Comparison of ENCODE assay signal across 1 cellular context in the genomic region with DNA sequence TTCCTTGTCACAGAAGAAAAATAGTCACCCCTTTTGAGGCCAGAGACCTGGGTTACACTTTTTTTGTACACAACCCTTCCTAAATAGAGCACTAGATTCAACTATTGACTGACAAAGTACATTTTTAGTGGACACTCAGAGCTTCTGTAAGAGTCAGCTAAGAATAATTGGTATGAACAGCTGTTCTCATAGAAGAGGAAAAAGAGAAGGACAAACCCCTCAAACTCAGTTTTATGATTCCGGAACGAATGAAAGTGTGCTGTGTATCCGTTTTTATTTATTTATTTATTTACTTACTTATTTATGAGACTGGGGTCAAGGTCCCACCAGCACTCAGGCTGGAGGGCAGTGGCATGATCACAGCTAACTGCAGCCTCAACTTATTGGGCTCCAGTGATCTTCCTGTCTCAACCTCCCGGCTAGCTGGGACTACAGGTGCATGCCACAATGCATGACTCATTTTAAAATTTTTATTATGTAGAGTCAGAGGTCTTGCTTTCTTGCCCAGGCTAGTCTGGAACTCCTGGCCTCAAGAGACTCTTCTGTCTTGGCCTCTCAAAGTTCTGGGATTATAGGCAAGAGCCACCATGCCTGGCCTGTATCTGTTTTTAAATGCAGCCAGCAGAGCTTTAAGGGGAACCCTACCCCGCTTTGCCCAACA.
TF ChIP-seq lines count a peak whose summit lies in the region.

No MANE protein-coding gene starts in this region.

TF ChIP-seq in HepG2, 621 proteins besides CTCF, POLR2A, EP300 and RAD21 (continued from another document):
- TF ChIP-seq, protein P1, sequence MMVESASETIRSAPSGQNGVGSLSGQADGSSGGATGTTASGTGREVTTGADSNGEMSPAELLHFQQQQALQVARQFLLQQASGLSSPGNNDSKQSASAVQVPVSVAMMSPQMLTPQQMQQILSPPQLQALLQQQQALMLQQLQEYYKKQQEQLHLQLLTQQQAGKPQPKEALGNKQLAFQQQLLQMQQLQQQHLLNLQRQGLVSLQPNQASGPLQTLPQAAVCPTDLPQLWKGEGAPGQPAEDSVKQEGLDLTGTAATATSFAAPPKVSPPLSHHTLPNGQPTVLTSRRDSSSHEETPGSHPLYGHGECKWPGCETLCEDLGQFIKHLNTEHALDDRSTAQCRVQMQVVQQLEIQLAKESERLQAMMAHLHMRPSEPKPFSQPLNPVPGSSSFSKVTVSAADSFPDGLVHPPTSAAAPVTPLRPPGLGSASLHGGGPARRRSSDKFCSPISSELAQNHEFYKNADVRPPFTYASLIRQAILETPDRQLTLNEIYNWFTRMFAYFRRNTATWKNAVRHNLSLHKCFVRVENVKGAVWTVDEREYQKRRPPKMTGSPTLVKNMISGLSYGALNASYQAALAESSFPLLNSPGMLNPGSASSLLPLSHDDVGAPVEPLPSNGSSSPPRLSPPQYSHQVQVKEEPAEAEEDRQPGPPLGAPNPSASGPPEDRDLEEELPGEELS (CRISPR knock-in tag; IDR thresholded peaks at IDR 0.05): peak; percentile 45
- TF ChIP-seq PHB2 (IDR thresholded peaks at IDR 0.05; ENCODE audit: partially characterized antibody) (no peak), FIP1L1 (IDR thresholded peaks at IDR 0.05; ENCODE audit: borderline replicate concordance, insufficient read depth, low read depth, low read length) (no peak), HNRNPUL1 (IDR thresholded peaks at IDR 0.05; ENCODE audit: low read depth, low read length) (no peak), SALL1 (CRISPR knock-in tag; IDR thresholded peaks at IDR 0.05) (no peak; the same call in 1 of the 2 replicates), ZNF496 (CRISPR knock-in tag; IDR thresholded peaks at IDR 0.05; ENCODE audit: insufficient replicate concordance) (no peak), ZNF558 (CRISPR knock-in tag; IDR thresholded peaks at IDR 0.05; ENCODE audit: borderline replicate concordance) (no peak), FOXJ3 (CRISPR knock-in tag; IDR thresholded peaks at IDR 0.05; ENCODE audit: borderline replicate concordance) (0 out of 2 replicates have a peak, but pooled peaks have one; percentile 23), ZNF550 (CRISPR knock-in tag; IDR thresholded peaks at IDR 0.05; ENCODE audit: borderline replicate concordance) (no peak), KDM1A (CRISPR knock-in tag; IDR thresholded peaks at IDR 0.05) (no peak)
- TF ChIP-seq, protein P2, sequence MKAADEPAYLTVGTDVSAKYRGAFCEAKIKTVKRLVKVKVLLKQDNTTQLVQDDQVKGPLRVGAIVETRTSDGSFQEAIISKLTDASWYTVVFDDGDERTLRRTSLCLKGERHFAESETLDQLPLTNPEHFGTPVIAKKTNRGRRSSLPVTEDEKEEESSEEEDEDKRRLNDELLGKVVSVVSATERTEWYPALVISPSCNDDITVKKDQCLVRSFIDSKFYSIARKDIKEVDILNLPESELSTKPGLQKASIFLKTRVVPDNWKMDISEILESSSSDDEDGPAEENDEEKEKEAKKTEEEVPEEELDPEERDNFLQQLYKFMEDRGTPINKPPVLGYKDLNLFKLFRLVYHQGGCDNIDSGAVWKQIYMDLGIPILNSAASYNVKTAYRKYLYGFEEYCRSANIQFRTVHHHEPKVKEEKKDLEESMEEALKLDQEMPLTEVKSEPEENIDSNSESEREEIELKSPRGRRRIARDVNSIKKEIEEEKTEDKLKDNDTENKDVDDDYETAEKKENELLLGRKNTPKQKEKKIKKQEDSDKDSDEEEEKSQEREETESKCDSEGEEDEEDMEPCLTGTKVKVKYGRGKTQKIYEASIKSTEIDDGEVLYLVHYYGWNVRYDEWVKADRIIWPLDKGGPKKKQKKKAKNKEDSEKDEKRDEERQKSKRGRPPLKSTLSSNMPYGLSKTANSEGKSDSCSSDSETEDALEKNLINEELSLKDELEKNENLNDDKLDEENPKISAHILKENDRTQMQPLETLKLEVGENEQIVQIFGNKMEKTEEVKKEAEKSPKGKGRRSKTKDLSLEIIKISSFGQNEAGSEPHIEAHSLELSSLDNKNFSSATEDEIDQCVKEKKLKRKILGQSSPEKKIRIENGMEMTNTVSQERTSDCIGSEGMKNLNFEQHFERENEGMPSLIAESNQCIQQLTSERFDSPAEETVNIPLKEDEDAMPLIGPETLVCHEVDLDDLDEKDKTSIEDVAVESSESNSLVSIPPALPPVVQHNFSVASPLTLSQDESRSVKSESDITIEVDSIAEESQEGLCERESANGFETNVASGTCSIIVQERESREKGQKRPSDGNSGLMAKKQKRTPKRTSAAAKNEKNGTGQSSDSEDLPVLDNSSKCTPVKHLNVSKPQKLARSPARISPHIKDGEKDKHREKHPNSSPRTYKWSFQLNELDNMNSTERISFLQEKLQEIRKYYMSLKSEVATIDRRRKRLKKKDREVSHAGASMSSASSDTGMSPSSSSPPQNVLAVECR (CRISPR knock-in tag; IDR thresholded peaks at IDR 0.05; ENCODE audit: borderline replicate concordance): no peak
- TF ChIP-seq, protein P3, sequence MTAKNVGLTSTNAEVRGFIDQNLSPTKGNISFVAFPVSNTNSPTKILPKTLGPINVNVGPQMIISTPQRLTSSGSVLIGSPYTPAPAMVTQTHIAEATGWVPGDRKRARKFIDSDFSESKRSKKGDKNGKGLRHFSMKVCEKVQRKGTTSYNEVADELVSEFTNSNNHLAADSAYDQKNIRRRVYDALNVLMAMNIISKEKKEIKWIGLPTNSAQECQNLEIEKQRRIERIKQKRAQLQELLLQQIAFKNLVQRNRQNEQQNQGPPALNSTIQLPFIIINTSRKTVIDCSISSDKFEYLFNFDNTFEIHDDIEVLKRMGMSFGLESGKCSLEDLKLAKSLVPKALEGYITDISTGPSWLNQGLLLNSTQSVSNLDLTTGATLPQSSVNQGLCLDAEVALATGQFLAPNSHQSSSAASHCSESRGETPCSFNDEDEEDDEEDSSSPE (CRISPR knock-in tag; IDR thresholded peaks at IDR 0.05): no peak
